Comparison of ENCODE assay signal across 10 cellular contexts in genomic region chr11:27209562-27210005, GRCh38.
DNase-seq lines count a peak whose midpoint lies in the region; ATAC-seq, FAIRE-seq and TF ChIP-seq lines count a peak whose summit lies in the region.
"Had no signal": no experiment of that assay in that cellular context is flagged by ENCODE, and none has a peak within 500 bp of the region (broad histone marks: within the 10 kb centered on the region; RNA-seq: fewer than 3 reads in every experiment).

No MANE protein-coding gene starts in this region.

- DNase-seq in DMS53 (lab: John Stamatoyannopoulos, UW) (peak; percentile 88), NCI-H446 treated with DMSO at 0.1 percent for 48 hours (lab: John Stamatoyannopoulos, UW) (peak; percentile 98), fibroblast of pulmonary artery (ENCODE audit: low read depth) (peak; percentile 92), stromal cell of bone marrow (ENCODE audit: low read depth) (peak; percentile 90), glutamatergic neuron (no peak), mesenteric fat pad (ENCODE audit: low spot score) (no peak), small intestine (no peak)

- H3K9me3 Mint-ChIP-seq in glutamatergic neuron (ENCODE audit: unreplicated experiment), result no peaks in the 10 kb centered on the region
- H3K9me3 Mint-ChIP-seq: central memory CD8-positive, alpha-beta T cell had no signal

- H3K4me3 ChIP-seq in fibroblast of pulmonary artery (replicated peaks; ENCODE audit: low read depth, low read length) (no peak overlapping the region), small intestine (ENCODE audit: low read depth in 1 of 2, low read length in 2 of 2) (no peak overlapping the region)

- no peaks in the 10 kb centered on the region for H3K9me3 ChIP-seq in small intestine (ENCODE audit: control insufficient read depth, low read depth)

- H3K27me3 ChIP-seq in small intestine (ENCODE audit: control insufficient read depth in 2 of 2, insufficient read depth in 2 of 2, low read length in 2 of 2), result no peaks in the 10 kb centered on the region

- H3K4me3 Mint-ChIP-seq in glutamatergic neuron (ENCODE audit: unreplicated experiment), result no peak overlapping the region
- H3K4me3 Mint-ChIP-seq: central memory CD8-positive, alpha-beta T cell had no signal

- H3K27me3 Mint-ChIP-seq in glutamatergic neuron (ENCODE audit: unreplicated experiment), result no peaks in the 10 kb centered on the region

- peaks cover 11% of the 10 kb centered on the region for H3K4me1 Mint-ChIP-seq in glutamatergic neuron (ENCODE audit: low read depth, unreplicated experiment)
- H3K4me1 Mint-ChIP-seq: central memory CD8-positive, alpha-beta T cell had no signal

- H3K4me1 ChIP-seq in small intestine (ENCODE audit: control insufficient read depth in 2 of 2, insufficient read depth in 1 of 2, low read depth in 1 of 2, low read length in 1 of 2), result peaks cover under 1 to 11% of the 10 kb centered on the region in 2 donors

- FAIRE-seq in small intestine (lab: Jason Lieb, UNC), result no peak
- FAIRE-seq: H1 had no signal

- no peaks in the 10 kb centered on the region for H3K36me3 ChIP-seq in small intestine (ENCODE audit: control insufficient read depth in 2 of 2, insufficient read depth in 2 of 2, low read length in 2 of 2)

- TF ChIP-seq CTCF in fibroblast of pulmonary artery (IDR thresholded peaks at IDR 0.05; ENCODE audit: low read length, missing control alignments) (no peak), glutamatergic neuron (IDR thresholded peaks at IDR 0.05; ENCODE audit: partially characterized antibody, unreplicated experiment) (no peak)

- no peak overlapping the region for H3K27ac ChIP-seq in small intestine (ENCODE audit: low read depth in 1 of 2, low read length in 1 of 2)

- peak; percentile 38 for ATAC-seq in HG02678 (IDR thresholded peaks at IDR 0.05; ENCODE audit: unreplicated experiment)

- H3K36me3 Mint-ChIP-seq in glutamatergic neuron (ENCODE audit: unreplicated experiment), result no peaks in the 10 kb centered on the region

- H3K27ac Mint-ChIP-seq in glutamatergic neuron (ENCODE audit: unreplicated experiment), result no peak overlapping the region

Comparison
In these comparisons a context has a peak if more than half of its experiments do, and no peak if none do; other contexts are left out.
1. DNase-seq: peak in DMS53 (single experiment), NCI-H446 treated with DMSO at 0.1 percent for 48 hours (single experiment), fibroblast of pulmonary artery (single experiment) and stromal cell of bone marrow (single experiment); none in glutamatergic neuron (single experiment), mesenteric fat pad (single experiment) and small intestine (single experiment).